In the genomic region with DNA sequence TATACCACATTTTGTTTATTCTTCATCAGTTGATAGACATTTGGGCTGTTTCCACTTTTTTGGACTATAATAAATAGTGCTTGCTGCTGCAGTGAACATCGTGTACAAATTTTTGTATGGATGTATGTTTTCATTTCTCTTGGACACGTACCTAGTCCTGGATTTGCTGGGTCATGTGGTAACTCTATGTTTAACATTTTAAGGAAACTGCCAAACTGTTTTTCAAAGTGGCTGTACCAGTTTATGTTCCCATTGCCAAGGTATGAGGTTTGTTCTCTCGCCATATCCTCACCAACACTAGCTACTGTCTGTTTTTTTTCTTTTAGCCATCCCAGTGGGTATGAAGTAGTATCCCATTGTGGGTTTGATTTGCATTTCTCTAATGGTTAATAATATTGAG, we compare ENCODE assay signal across 1 cellular context.
TF ChIP-seq lines count a peak whose summit lies in the region.

No MANE protein-coding gene starts in this region.

TF ChIP-seq in HepG2, 621 proteins besides CTCF, POLR2A, EP300 and RAD21:
- TF ChIP-seq TOE1 (CRISPR knock-in tag; IDR thresholded peaks at IDR 0.05) (no peak), ZNF7 (CRISPR knock-in tag; IDR thresholded peaks at IDR 0.05) (0 out of 2 replicates have a peak, but pooled peaks have one; percentile 17)
